In genomic region chr9:34127035-34127948, GRCh38 we compare ENCODE assay signal across 8 cellular contexts. TPM values are rescaled to one million over a fixed set of nuclear protein-coding genes. Genes with fewer than 3 reads are reported as not detected.
DNase-seq lines count a peak whose midpoint lies in the region; ATAC-seq and TF ChIP-seq lines count a peak whose summit lies in the region.

No MANE protein-coding gene starts in this region.

- intact Hi-C loops in CD14-positive monocyte (cut with micrococcal nuclease) = loop anchor here (5.0 to 10.0 kb wide), 5 partner anchors 45 to 200 kb away; partner anchors contain the start of genes KIF24 (in 1 of the 2) and NUDT2 (in 1 of the 2)

- H3K27me3 ChIP-seq in duodenal mucosa (ENCODE audit: control insufficient read depth in 1 of 2, insufficient read depth in 2 of 2, low read length in 2 of 2) = no peaks in the 10 kb centered on the region

- peaks cover 10 to 13% of the 10 kb centered on the region in 2 donors for H3K36me3 Mint-ChIP-seq in CD14-positive monocyte
- peaks cover 19% of the 10 kb centered on the region for H3K36me3 Mint-ChIP-seq in nephron progenitor cell (ENCODE audit: low read depth)

- H3K27ac Mint-ChIP-seq in CD14-positive monocyte (peak overlapping the region; percentile 94 to 98 (median 97)), nephron progenitor cell (peak overlapping the region; percentile 99)

- peaks cover 29 to 38% of the 10 kb centered on the region in 2 donors for H3K4me1 ChIP-seq in duodenal mucosa (ENCODE audit: control insufficient read depth in 1 of 2, insufficient read depth in 2 of 2, low read length in 2 of 2)

- H3K36me3 ChIP-seq in duodenal mucosa (ENCODE audit: control insufficient read depth in 1 of 2, insufficient read depth in 2 of 2, low read length in 2 of 2) = peaks cover 0 to 13% of the 10 kb centered on the region in 2 donors

- DNase-seq in CD14-positive monocyte (ENCODE audit: low spot score) (no peak), NAMALWA (ENCODE audit: low spot score) (peak; percentile 12), nephron progenitor cell (no peak), Kasumi-1 (lab: John Stamatoyannopoulos, UW) (no peak), RPMI8226 (no peak), SHP77 treated with DMSO at 0.1 percent for 48 hours (lab: John Stamatoyannopoulos, UW) (no peak)

- H3K4me3 Mint-ChIP-seq in CD14-positive monocyte (peak overlapping the region; percentile 81 to 92), nephron progenitor cell (peak overlapping the region; percentile 91)

- H3K9me3 ChIP-seq in duodenal mucosa (ENCODE audit: control insufficient read depth in 1 of 2, low read length in 2 of 2) = no peaks in the 10 kb centered on the region

- peak overlapping the region; percentile 85 for H3K27ac ChIP-seq in duodenal mucosa (ENCODE audit: low read depth, low read length)

- H3K4me3 ChIP-seq in duodenal mucosa (ENCODE audit: low read depth in 1 of 2, low read length in 2 of 2) = peak overlapping the region; percentile 83 to 97

- ATAC-seq in HG02938 (IDR thresholded peaks at IDR 0.05; ENCODE audit: unreplicated experiment) = no peak

- H3K27me3 Mint-ChIP-seq in CD14-positive monocyte (ENCODE audit: low read depth in 3 of 3) = peaks cover 0 to 6% (median 0%) of the 10 kb centered on the region in 3 donors
- H3K27me3 Mint-ChIP-seq in nephron progenitor cell (ENCODE audit: low read depth, poor library complexity) = peaks cover 8% of the 10 kb centered on the region

- H3K4me1 Mint-ChIP-seq in CD14-positive monocyte = peaks cover 38% of the 10 kb centered on the region
- peaks cover 60% of the 10 kb centered on the region for H3K4me1 Mint-ChIP-seq in nephron progenitor cell

- H3K9me3 Mint-ChIP-seq in CD14-positive monocyte (no peaks in the 10 kb centered on the region), nephron progenitor cell (no peaks in the 10 kb centered on the region)

- TF ChIP-seq CTCF in CD14-positive monocyte (IDR thresholded peaks at IDR 0.05) = no peak
- no peak for TF ChIP-seq CTCF in nephron progenitor cell (IDR thresholded peaks at IDR 0.05)

- H3K9ac ChIP-seq in duodenal mucosa (ENCODE audit: low read depth in 1 of 2, low read length in 2 of 2) = peak overlapping the region; percentile 67 to 97

RNA-seq across cellular contexts. Expression of gene DCAF12, which starts 0.8 kb away (rescaled TPM):
- polyA plus RNA-seq in CD14-positive monocyte = 10 to 100 TPM; 14.6 to 22.4 TPM

RNA-seq across cellular contexts. Expression of gene UBAP1, which starts 51.6 kb away (rescaled TPM):
- polyA plus RNA-seq in CD14-positive monocyte = 10 to 100 TPM; 39.2 to 44.5 TPM
